9 cellular contexts compared by ENCODE assay signal in genomic region chr16:31404353-31405064, GRCh38. TPM values are rescaled to one million over a fixed set of nuclear protein-coding genes. Genes with fewer than 3 reads are reported as not detected.
A peak's percentile ranks its signal among the peaks of the same experiment; 100 is the strongest.
DNase-seq lines count a peak whose midpoint lies in the region; ATAC-seq and TF ChIP-seq lines count a peak whose summit lies in the region.
"Had no signal": no experiment of that assay in that cellular context is flagged by ENCODE, and none has a peak within 500 bp of the region (broad histone marks: within the 10 kb centered on the region; RNA-seq: fewer than 3 reads in every experiment).

No MANE protein-coding gene starts in this region.

- no peaks in the 10 kb centered on the region for H3K9me2 ChIP-seq in hepatocyte (replicated peaks; ENCODE audit: insufficient read depth)

- H3K27me3 ChIP-seq in breast epithelium (no peaks in the 10 kb centered on the region), hepatocyte (no peaks in the 10 kb centered on the region)

- intact Hi-C loops in breast epithelium (cut with DNase I; ENCODE audit: low total_unique reads): no loop called here

- TF ChIP-seq CTCF in breast epithelium (IDR thresholded peaks at IDR 0.05) (no peak), hepatocyte (IDR thresholded peaks at IDR 0.05; ENCODE audit: poor library complexity) (no peak)

- H3K79me2 ChIP-seq in hepatocyte: no peaks in the 10 kb centered on the region

- no peaks in the 10 kb centered on the region for H3K4me1 ChIP-seq in breast epithelium
- no peaks in the 10 kb centered on the region for H3K4me1 ChIP-seq in hepatocyte (ENCODE audit: insufficient read depth)

- TF ChIP-seq POLR2A in breast epithelium (IDR thresholded peaks at IDR 0.05): no peak

- H2AFZ ChIP-seq in hepatocyte: no peak overlapping the region

- H3K36me3 ChIP-seq in breast epithelium: no peaks in the 10 kb centered on the region
- no peaks in the 10 kb centered on the region for H3K36me3 ChIP-seq in hepatocyte (replicated peaks; ENCODE audit: insufficient read depth, low read depth)
- H3K36me3 ChIP-seq: neutrophil had no signal

- no peaks in the 10 kb centered on the region for H4K20me1 ChIP-seq in hepatocyte (ENCODE audit: insufficient read depth, poor library complexity, severe bottlenecking)

- H3K4me3 ChIP-seq in breast epithelium (peak overlapping the region in 2 of 3 donors; percentile 33 to 46), hepatocyte (no peak overlapping the region)

- no peak for ATAC-seq in GM19351 (IDR thresholded peaks at IDR 0.05; ENCODE audit: unreplicated experiment)
- ATAC-seq: activated CD8-positive, alpha-beta T cell treated with anti-CD3 and anti-CD28 coated beads for 36 hours had no signal

- DNase-seq in Ammon's horn (ENCODE audit: low spot score) (peak; percentile 28), HuH-7.5 (ENCODE audit: low spot score) (peak; percentile 24), breast epithelium (ENCODE audit: low spot score in 2 of 2) (no peak), hepatocyte (ENCODE audit: low spot score) (no peak)
- DNase-seq in activated naive CD4-positive, alpha-beta T cell (lab: John Stamatoyannopoulos, UW): no peak
- DNase-seq: activated CD8-positive, alpha-beta T cell treated with anti-CD3 and anti-CD28 coated beads for 36 hours; hypothalamus had no signal

- H3K27ac ChIP-seq in breast epithelium (no peak overlapping the region), hepatocyte (no peak overlapping the region)
- H3K27ac ChIP-seq: neutrophil had no signal

- H3K9me3 ChIP-seq in breast epithelium: peaks cover 0 to 6% of the 10 kb centered on the region in 2 donors
- H3K9me3 ChIP-seq in hepatocyte (ENCODE audit: low read depth): no peaks in the 10 kb centered on the region
- H3K9me3 ChIP-seq: neutrophil had no signal

- H3K4me2 ChIP-seq in hepatocyte: no peak overlapping the region

- 81% methylated on average over 8 of the region's 9 CpGs for WGBS in hepatocyte (ENCODE audit: low lambda C conversion rate, missing lambda C conversion rate)

RNA-seq across cellular contexts. Expression of gene ITGAD, which starts 11.4 kb away (rescaled TPM):
- total RNA-seq in breast epithelium (under 1 TPM in 2 of 3 donors, not detected in 1; 0.16 to 0.44 TPM), hepatocyte (not detected in 2 replicates)
- not detected in 2 replicates for polyA plus RNA-seq in hepatocyte
- total RNA-seq: activated CD8-positive, alpha-beta T cell treated with anti-CD3 and anti-CD28 coated beads for 36 hours had no signal

RNA-seq across cellular contexts. Expression of gene COX6A2, which starts 23.7 kb away (rescaled TPM):
- total RNA-seq in breast epithelium (not detected), hepatocyte (not detected in 2 replicates)
- polyA plus RNA-seq in hepatocyte: 1.7 TPM in 1 of 2 replicates, not detected in the other
- total RNA-seq: activated CD8-positive, alpha-beta T cell treated with anti-CD3 and anti-CD28 coated beads for 36 hours had no signal

RNA-seq across cellular contexts. Expression of gene ZNF843, which starts 38.1 kb away (rescaled TPM):
- total RNA-seq in breast epithelium (1 to 10 TPM; 1.9 to 3.6 (median 3.1) TPM), hepatocyte (1.2 and 1.7 TPM in 2 replicates)
- polyA plus RNA-seq in hepatocyte: 0.54 and 0.64 TPM in 2 replicates
- total RNA-seq: activated CD8-positive, alpha-beta T cell treated with anti-CD3 and anti-CD28 coated beads for 36 hours had no signal

RNA-seq across cellular contexts. Expression of gene ITGAX, which starts 49.5 kb away (rescaled TPM):
- total RNA-seq in breast epithelium: 10 to 100 TPM in 1 of 3 donors, 1 to 10 TPM in 2; 3.6 to 16.8 (median 5.1) TPM
- 0.52 and 0.60 TPM in 2 replicates for total RNA-seq in hepatocyte
- 0.43 and 0.50 TPM in 2 replicates for polyA plus RNA-seq in hepatocyte

RNA-seq across cellular contexts. Expression of gene ARMC5, which starts 54.8 kb away (rescaled TPM):
- total RNA-seq in breast epithelium: 1 to 10 TPM; 5.3 to 7.2 (median 6.9) TPM
- 11.4 and 12.2 TPM in 2 replicates for total RNA-seq in hepatocyte
- 19.4 and 19.6 TPM in 2 replicates for polyA plus RNA-seq in hepatocyte

Comparison
In these comparisons a context has a peak if more than half of its experiments do, and no peak if none do; other contexts are left out.
1. DNase-seq: peak in Ammon's horn (single experiment) and HuH-7.5 (single experiment); none in breast epithelium (0 of 2), hepatocyte (single experiment) and activated naive CD4-positive, alpha-beta T cell (0 of 4).